2 cellular contexts compared by ENCODE assay signal in the genomic region with DNA sequence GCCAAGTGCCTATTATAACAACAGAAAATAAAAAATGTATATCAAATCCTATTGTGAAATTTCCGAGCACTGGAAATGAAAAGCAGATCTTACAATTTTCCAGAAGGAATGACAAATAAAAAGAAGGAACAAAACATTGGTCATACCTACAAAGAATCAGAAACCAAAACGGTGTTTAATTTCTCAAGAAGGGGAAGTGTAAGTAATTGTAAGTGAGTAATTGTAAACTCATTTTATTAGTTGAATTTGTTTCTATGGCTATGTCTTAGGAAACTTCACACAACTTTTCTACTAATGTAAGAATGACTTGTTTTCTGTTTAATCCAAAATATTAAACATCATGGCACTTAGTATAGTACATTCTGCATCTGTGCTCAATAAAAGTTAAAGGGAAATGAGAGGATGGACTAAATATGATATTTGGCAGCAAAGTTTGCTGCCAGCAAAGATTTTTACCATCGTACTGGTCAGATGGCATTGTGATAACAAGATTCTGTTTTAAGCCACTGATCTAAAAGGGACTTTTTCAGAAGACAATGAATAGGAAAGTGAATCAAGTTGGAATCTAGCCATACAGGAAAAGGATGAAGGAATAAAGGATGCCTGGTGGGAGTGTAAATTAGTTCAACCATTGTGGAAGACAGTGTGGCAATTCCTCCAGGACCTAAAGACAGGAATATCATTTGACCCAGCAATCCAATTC.
TF ChIP-seq lines count a peak whose summit lies in the region.

No MANE protein-coding gene starts in this region.

TF ChIP-seq in SK-N-SH treated with all-trans-retinoic acid at 6 μM for 48 hours, 23 proteins besides CTCF, POLR2A, EP300 and RAD21 (continued from another document):
- TF ChIP-seq TCF4 (CRISPR knock-in tag; IDR thresholded peaks at IDR 0.05; ENCODE audit: borderline replicate concordance) (no peak), CREB5 (CRISPR knock-in tag; IDR thresholded peaks at IDR 0.05; ENCODE audit: low read depth) (no peak), ISL1 (CRISPR knock-in tag; IDR thresholded peaks at IDR 0.05) (peak; percentile 47), ZNF565 (CRISPR knock-in tag; conservative IDR thresholded peaks at IDR 0.05; ENCODE audit: low read depth) (no peak)
- TF ChIP-seq, protein P1, sequence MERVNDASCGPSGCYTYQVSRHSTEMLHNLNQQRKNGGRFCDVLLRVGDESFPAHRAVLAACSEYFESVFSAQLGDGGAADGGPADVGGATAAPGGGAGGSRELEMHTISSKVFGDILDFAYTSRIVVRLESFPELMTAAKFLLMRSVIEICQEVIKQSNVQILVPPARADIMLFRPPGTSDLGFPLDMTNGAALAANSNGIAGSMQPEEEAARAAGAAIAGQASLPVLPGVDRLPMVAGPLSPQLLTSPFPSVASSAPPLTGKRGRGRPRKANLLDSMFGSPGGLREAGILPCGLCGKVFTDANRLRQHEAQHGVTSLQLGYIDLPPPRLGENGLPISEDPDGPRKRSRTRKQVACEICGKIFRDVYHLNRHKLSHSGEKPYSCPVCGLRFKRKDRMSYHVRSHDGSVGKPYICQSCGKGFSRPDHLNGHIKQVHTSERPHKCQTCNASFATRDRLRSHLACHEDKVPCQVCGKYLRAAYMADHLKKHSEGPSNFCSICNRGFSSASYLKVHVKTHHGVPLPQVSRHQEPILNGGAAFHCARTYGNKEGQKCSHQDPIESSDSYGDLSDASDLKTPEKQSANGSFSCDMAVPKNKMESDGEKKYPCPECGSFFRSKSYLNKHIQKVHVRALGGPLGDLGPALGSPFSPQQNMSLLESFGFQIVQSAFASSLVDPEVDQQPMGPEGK (CRISPR knock-in tag; IDR thresholded peaks at IDR 0.05; ENCODE audit: borderline replicate concordance): no peak

TF ChIP-seq in endothelial cell of umbilical vein, 7 proteins besides CTCF, POLR2A, EP300 and RAD21:
- peak; percentile 92 for TF ChIP-seq GATA2 (IDR thresholded peaks at IDR 0.05; ENCODE audit: insufficient read depth, insufficient read length, low read depth, low read length)
- TF ChIP-seq MAX (IDR thresholded peaks at IDR 0.05; ENCODE audit: insufficient read depth, insufficient read length): no peak
- TF ChIP-seq POLR2AphosphoS5 (IDR thresholded peaks at IDR 0.05; ENCODE audit: insufficient read depth, low read depth, low read length): peak; percentile 52
- TF ChIP-seq EZH2 (IDR thresholded peaks at IDR 0.05; ENCODE audit: borderline replicate concordance, low read depth, low read length, severe bottlenecking): no peak
- TF ChIP-seq FOS (IDR thresholded peaks at IDR 0.05; ENCODE audit: borderline replicate concordance, insufficient read depth, low read length): peak; percentile 29
- TF ChIP-seq MYC (IDR thresholded peaks at IDR 0.05; ENCODE audit: low read depth, low read length): no peak
- TF ChIP-seq JUN (IDR thresholded peaks at IDR 0.05; ENCODE audit: borderline replicate concordance, insufficient read depth, insufficient read length, low read depth): peak; percentile 61
